1 cellular context compared by ENCODE assay signal in genomic region chr14:74647834-74648361, GRCh38.
A peak's percentile ranks its signal among the peaks of the same experiment; 100 is the strongest.
TF ChIP-seq lines count a peak whose summit lies in the region.

No MANE protein-coding gene starts in this region.

TF ChIP-seq in K562, 482 proteins besides CTCF, POLR2A, EP300 and RAD21 (continued from another document):
- TF ChIP-seq PHB2 (IDR thresholded peaks at IDR 0.05; ENCODE audit: low read depth) = no peak
- peak; percentile 50 for TF ChIP-seq NFIC (IDR thresholded peaks at IDR 0.05)
TF ChIP-seq in K562: peak in this region for 1.
